ENCODE assay signal across 8 cellular contexts in the genomic region with DNA sequence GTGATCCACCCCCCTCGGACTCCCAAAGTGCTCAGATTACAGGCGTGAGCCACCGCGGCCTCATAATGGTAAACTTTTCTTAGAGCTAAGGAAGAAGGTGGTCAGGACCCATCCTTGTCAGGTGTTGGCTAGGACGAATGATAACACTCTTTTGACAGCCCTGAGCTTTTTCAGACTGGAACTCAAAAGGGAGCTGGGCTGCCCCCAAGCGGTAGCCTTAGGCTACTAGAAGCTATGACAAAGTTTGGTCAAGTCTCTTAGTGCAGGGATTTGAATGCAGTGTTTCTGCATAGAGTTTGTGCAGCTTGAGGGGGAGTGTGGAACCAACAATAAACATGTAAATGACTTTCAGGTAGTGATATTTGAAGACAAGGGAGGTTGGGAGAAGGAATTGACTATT. TPM values are rescaled to one million over a fixed set of nuclear protein-coding genes. Genes with fewer than 3 reads are reported as not detected.
DNase-seq lines count a peak whose midpoint lies in the region; ATAC-seq and TF ChIP-seq lines count a peak whose summit lies in the region.

No MANE protein-coding gene starts in this region.

- 28% methylated on average over 6 of the region's 6 CpGs for WGBS in mesenchymal stem cell

- H3K27me3 ChIP-seq in SU-DHL-6 (ENCODE audit: low read length), result no peaks in the 10 kb centered on the region
- peaks cover 0 to 35% of the 10 kb centered on the region in 2 experiments for H3K27me3 ChIP-seq in mesenchymal stem cell (ENCODE audit: control insufficient read depth in 1 of 2, insufficient read depth in 1 of 2, low read length in 2 of 2)

- TF ChIP-seq CTCF in SU-DHL-6 (IDR thresholded peaks at IDR 0.05; ENCODE audit: insufficient read depth, low read length, poor library complexity, severe bottlenecking) (peak; percentile 24), cardiac fibroblast (IDR thresholded peaks at IDR 0.05; ENCODE audit: low read depth, low read length) (peak; percentile 71)

- H2AFZ ChIP-seq in SU-DHL-6 (ENCODE audit: low read depth, low read length, severe bottlenecking) (no peak overlapping the region), mesenchymal stem cell (ENCODE audit: low read depth, low read length) (no peak overlapping the region)

- H3K79me1 ChIP-seq in mesenchymal stem cell (replicated peaks; ENCODE audit: low read length, poor library complexity, severe bottlenecking), result no peaks in the 10 kb centered on the region

- peak; percentile 47; the same call in 1 of the 2 replicates for TF ChIP-seq RAD21 in Ishikawa (IDR thresholded peaks at IDR 0.05; ENCODE audit: low read depth)

- no peaks in the 10 kb centered on the region for H3F3A ChIP-seq in SU-DHL-6 (ENCODE audit: insufficient read depth)

- no peak overlapping the region for H3K4ac ChIP-seq in mesenchymal stem cell (ENCODE audit: low read depth in 1 of 2, low read length in 2 of 2)

- H2BK12ac ChIP-seq in mesenchymal stem cell (ENCODE audit: low read length in 2 of 2), result no peak overlapping the region

- DNase-seq in Daoy (ENCODE audit: low read depth), result peak; percentile 17
- peak; percentile 48 to 49 for DNase-seq in cardiac fibroblast (ENCODE audit: low read depth in 2 of 2)
- DNase-seq in mesenchymal stem cell, result peak; percentile 40
- DNase-seq in NCI-H1105 treated with DMSO at 0.1 percent for 48 hours (lab: John Stamatoyannopoulos, UW), result no peak

- no peak overlapping the region for H2BK120ac ChIP-seq in mesenchymal stem cell (ENCODE audit: low read depth, low read length)

- H3K27ac ChIP-seq in SU-DHL-6 (ENCODE audit: low read depth, low read length) (no peak overlapping the region), mesenchymal stem cell (ENCODE audit: low read length, poor library complexity, severe bottlenecking) (no peak overlapping the region)

- H3K4me1 ChIP-seq in mesenchymal stem cell (ENCODE audit: control insufficient read depth, insufficient read depth, low read depth, low read length), result peaks cover 7% of the 10 kb centered on the region

- H4K20me1 ChIP-seq in SU-DHL-6 (ENCODE audit: low read depth, low read length), result no peaks in the 10 kb centered on the region

- no peak overlapping the region for H4K91ac ChIP-seq in mesenchymal stem cell (ENCODE audit: low read length)

- H3K36me3 ChIP-seq in SU-DHL-6 (ENCODE audit: low read length) (no peaks in the 10 kb centered on the region), mesenchymal stem cell (ENCODE audit: control insufficient read depth in 1 of 2, insufficient read depth in 2 of 2, low read depth in 1 of 2, low read length in 2 of 2) (no peaks in the 10 kb centered on the region)

- no peak overlapping the region for H2BK15ac ChIP-seq in mesenchymal stem cell (ENCODE audit: low read depth, poor library complexity, severe bottlenecking)

- H3K4me3 ChIP-seq in SU-DHL-6 (ENCODE audit: insufficient read depth, low read length, poor library complexity, severe bottlenecking), result no peak overlapping the region
- no peak overlapping the region for H3K4me3 ChIP-seq in cardiac fibroblast (replicated peaks in 1 of 2; ENCODE audit: low read depth in 2 of 2, low read length in 2 of 2)
- H3K4me3 ChIP-seq in mesenchymal stem cell (ENCODE audit: insufficient read depth in 1 of 2, low read depth in 1 of 2, low read length in 2 of 2), result no peak overlapping the region

- ATAC-seq in HG03571 (IDR thresholded peaks at IDR 0.05; ENCODE audit: unreplicated experiment), result no peak
- ATAC-seq in HG03045 (IDR thresholded peaks at IDR 0.05; ENCODE audit: unreplicated experiment), result no peak

- no peak overlapping the region for H4K8ac ChIP-seq in mesenchymal stem cell (ENCODE audit: low read length)

- H3K18ac ChIP-seq in mesenchymal stem cell (ENCODE audit: low read depth in 1 of 2, low read length in 2 of 2), result no peak overlapping the region

- H2BK5ac ChIP-seq in mesenchymal stem cell (ENCODE audit: low read depth, low read length, poor library complexity, severe bottlenecking), result no peak overlapping the region

- no peaks in the 10 kb centered on the region for H3K79me2 ChIP-seq in SU-DHL-6 (ENCODE audit: insufficient read depth, low read length)

- H3K9me3 ChIP-seq in SU-DHL-6 (ENCODE audit: insufficient read depth, low read length) (no peaks in the 10 kb centered on the region), mesenchymal stem cell (ENCODE audit: control insufficient read depth, low read length) (no peaks in the 10 kb centered on the region)

- TF ChIP-seq EP300 in Ishikawa (IDR thresholded peaks at IDR 0.05; ENCODE audit: borderline replicate concordance), result no peak

- H3K9me2 ChIP-seq in SU-DHL-6 (replicated peaks; ENCODE audit: insufficient read depth, low read length), result no peaks in the 10 kb centered on the region

- no peak overlapping the region for H2AK5ac ChIP-seq in mesenchymal stem cell (ENCODE audit: low read length, severe bottlenecking)

- no peak overlapping the region for H3K14ac ChIP-seq in mesenchymal stem cell (ENCODE audit: low read length in 2 of 2)

- no peak overlapping the region for H3K9ac ChIP-seq in SU-DHL-6 (ENCODE audit: low read length)
- no peak overlapping the region for H3K9ac ChIP-seq in mesenchymal stem cell (ENCODE audit: low read length)

- no peak overlapping the region for H3K23ac ChIP-seq in mesenchymal stem cell (ENCODE audit: low read length in 2 of 2)

- H3K4me2 ChIP-seq in SU-DHL-6 (ENCODE audit: low read depth, low read length, poor library complexity, severe bottlenecking) (no peak overlapping the region), mesenchymal stem cell (ENCODE audit: low read length, poor library complexity, severe bottlenecking) (no peak overlapping the region)

TF ChIP-seq in Ishikawa, 13 proteins besides CTCF, POLR2A, EP300 and RAD21:
- TF ChIP-seq USF1 (IDR thresholded peaks at IDR 0.05) (no peak), TCF12 (IDR thresholded peaks at IDR 0.05; ENCODE audit: low read depth) (no peak), TEAD4 (IDR thresholded peaks at IDR 0.05) (no peak), ZBTB7A (IDR thresholded peaks at IDR 0.05; ENCODE audit: low read depth) (no peak), CREB1 (IDR thresholded peaks at IDR 0.05; ENCODE audit: low read depth) (no peak), TAF1 (IDR thresholded peaks at IDR 0.05; ENCODE audit: low read depth) (no peak), EGR1 (IDR thresholded peaks at IDR 0.05) (no peak), NFIC (IDR thresholded peaks at IDR 0.05) (no peak)

RNA-seq across cellular contexts. Expression of gene HSD17B10, which starts 11.8 kb away (rescaled TPM):
- 131 and 166 TPM in 2 replicates for total RNA-seq in Daoy (2014; rRNA removed; shearing (Covaris generic))
- polyA plus RNA-seq in mesenchymal stem cell (2013, experiment 1 of 2), result 69.4 TPM
- 69.8 TPM for polyA plus RNA-seq in mesenchymal stem cell (2013, experiment 2 of 2)

RNA-seq across cellular contexts. Expression of gene RIBC1, which starts 23.3 kb away (rescaled TPM):
- 0.27 and 1.3 TPM in 2 replicates for total RNA-seq in Daoy (2014; rRNA removed; shearing (Covaris generic))
- 0.70 TPM for polyA plus RNA-seq in mesenchymal stem cell (2013, experiment 1 of 2)
- polyA plus RNA-seq in mesenchymal stem cell (2013, experiment 2 of 2), result 0.79 TPM

RNA-seq across cellular contexts. Expression of gene SMC1A, which starts 23.5 kb away (rescaled TPM):
- 27.3 and 31.3 TPM in 2 replicates for total RNA-seq in Daoy (2014; rRNA removed; shearing (Covaris generic))
- 18.8 TPM for polyA plus RNA-seq in mesenchymal stem cell (2013, experiment 1 of 2)
- 18.6 TPM for polyA plus RNA-seq in mesenchymal stem cell (2013, experiment 2 of 2)
